In the genomic region with DNA sequence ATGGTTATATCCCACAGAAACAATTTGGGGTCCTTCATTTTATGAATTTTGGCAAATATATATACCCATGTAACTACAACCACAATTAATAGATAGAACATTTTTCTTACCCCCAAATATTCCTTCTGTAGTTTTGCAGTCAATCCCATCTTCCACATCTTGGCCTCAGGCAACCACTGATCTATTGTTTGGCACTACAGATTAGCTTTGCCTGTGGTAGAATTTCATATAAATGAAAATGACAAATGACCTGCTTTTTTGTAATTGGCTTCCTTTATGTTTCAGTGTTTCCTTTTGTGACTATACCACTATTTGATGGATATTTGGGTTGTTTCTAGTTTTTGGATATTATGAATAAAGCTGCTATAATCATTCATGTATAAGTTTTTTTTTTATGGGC, we compare ENCODE assay signal across 37 cellular contexts.
"Had no signal": no experiment of that assay in that cellular context is flagged by ENCODE, and none has a peak within 500 bp of the region (broad histone marks: within the 10 kb centered on the region; RNA-seq: fewer than 3 reads in every experiment).

No MANE protein-coding gene starts in this region.

- H3K36me3 ChIP-seq: ascending aorta, cardiac muscle cell had no signal

- H3K4me3 ChIP-seq: ascending aorta, cardiac muscle cell had no signal

- ATAC-seq: activated CD8-positive, alpha-beta T cell treated with anti-CD3 and anti-CD28 coated beads for 36 hours; activated naive CD4-positive, alpha-beta T cell treated with anti-CD3 and anti-CD28 coated beads, Interleukin-2, amount 50 U/mL, for 72 hours; activated T-cell treated with anti-CD3 and anti-CD28 coated beads, Interleukin-2, amount 50 U/mL, for 4 hours; activated T-cell treated with anti-CD3 and anti-CD28 coated beads, Interleukin-2, amount 50 U/mL, for 72 hours; activated T-helper 17 cell treated with anti-CD3 and anti-CD28 coated beads, Interleukin-2, amount 50 U/mL, for 72 hours had no signal

- H3K9me3 ChIP-seq: ascending aorta had no signal

- H3K27ac Mint-ChIP-seq: activated B cell treated with CpG ODN at 0.5 μM for 24 hours; activated CD4-positive, alpha-beta memory T cell treated with anti-CD3 and anti-CD28 coated beads for 36 hours; activated CD4-positive, alpha-beta T cell treated with anti-CD3 and anti-CD28 coated beads, Interleukin-2, amount 10 ng/mL, durations not matched to agents 24 days and 14 days; activated CD8-positive, alpha-beta T cell treated with anti-CD3 and anti-CD28 coated beads for 36 hours; activated naive CD4-positive, alpha-beta T cell treated with anti-CD3 and anti-CD28 coated beads for 36 hours; activated naive CD4-positive, alpha-beta T cell treated with anti-CD3 and anti-CD28 coated beads, Interleukin-2, amount 50 U/mL, for 72 hours; activated naive CD8-positive, alpha-beta T cell treated with anti-CD3 and anti-CD28 coated beads for 36 hours; activated T-cell treated with anti-CD3 and anti-CD28 coated beads, Interleukin-2, amount 50 U/mL, for 72 hours; activated T-helper 1 cell treated with anti-CD3 and anti-CD28 coated beads, Interleukin-12 subunit alpha, Interleukin-12 subunit beta, Interleukin-2, Interleukin-4 antibody, amounts not matched to agents 30 ng/mL and 10 ng/mL and 1 ng/mL, durations not matched to agents 14 hours and 24 hours and 36 hours; activated T-helper 17 cell treated with anti-CD3 and anti-CD28 coated beads, Interleukin-2, amount 50 U/mL, for 72 hours; brain; T-helper 1 cell treated with Interleukin-12 subunit alpha and Interleukin-12 subunit beta and Interleukin-4 antibody, amounts not matched to agents 30 μg/mL and 1 μg/mL, for 36 hours; T-helper 2 cell treated with Interferon-gamma antibody and Interleukin-4, amounts not matched to agents 5 μg/mL and 100 μg/mL, for 36 hours had no signal

- FAIRE-seq: bronchial epithelial cell, TTC549 had no signal

- H3K4me3 Mint-ChIP-seq: activated B cell treated with CpG ODN at 0.5 μM for 24 hours; activated CD4-positive, alpha-beta memory T cell treated with anti-CD3 and anti-CD28 coated beads for 36 hours; activated CD4-positive, alpha-beta T cell treated with anti-CD3 and anti-CD28 coated beads, Interleukin-2, amount 10 ng/mL, durations not matched to agents 24 days and 14 days; activated CD8-positive, alpha-beta T cell treated with anti-CD3 and anti-CD28 coated beads for 36 hours; activated naive CD4-positive, alpha-beta T cell treated with anti-CD3 and anti-CD28 coated beads for 36 hours; activated naive CD8-positive, alpha-beta T cell treated with anti-CD3 and anti-CD28 coated beads for 36 hours; activated T-cell treated with anti-CD3 and anti-CD28 coated beads, Interleukin-2, amount 50 U/mL, for 4 hours; activated T-cell treated with anti-CD3 and anti-CD28 coated beads, Interleukin-2, amount 50 U/mL, for 72 hours; activated T-helper 1 cell treated with anti-CD3 and anti-CD28 coated beads, Interleukin-12 subunit alpha, Interleukin-12 subunit beta, Interleukin-2, Interleukin-4 antibody, amounts not matched to agents 30 ng/mL and 10 ng/mL and 1 ng/mL, durations not matched to agents 14 hours and 24 hours and 36 hours; activated T-helper 17 cell treated with anti-CD3 and anti-CD28 coated beads, Interleukin-2, amount 50 U/mL, for 72 hours; brain; central memory CD8-positive, alpha-beta T cell; T-helper 1 cell treated with Interleukin-12 subunit alpha and Interleukin-12 subunit beta and Interleukin-4 antibody, amounts not matched to agents 30 μg/mL and 1 μg/mL, for 36 hours; T-helper 2 cell treated with Interferon-gamma antibody and Interleukin-4, amounts not matched to agents 5 μg/mL and 100 μg/mL, for 36 hours had no signal

- H3K27me3 ChIP-seq: ascending aorta, cardiac muscle cell had no signal

- H3K27me3 Mint-ChIP-seq: activated B cell treated with CpG ODN at 0.5 μM for 24 hours; activated CD4-positive, alpha-beta memory T cell treated with anti-CD3 and anti-CD28 coated beads for 36 hours; activated CD4-positive, alpha-beta T cell treated with anti-CD3 and anti-CD28 coated beads, Interleukin-2, amount 10 ng/mL, durations not matched to agents 24 days and 14 days; activated CD8-positive, alpha-beta T cell treated with anti-CD3 and anti-CD28 coated beads for 36 hours; activated naive CD8-positive, alpha-beta T cell treated with anti-CD3 and anti-CD28 coated beads for 36 hours; activated T-helper 17 cell treated with anti-CD3 and anti-CD28 coated beads, Interleukin-2, amount 50 U/mL, for 72 hours; brain; central memory CD8-positive, alpha-beta T cell had no signal

- H3K9me3 Mint-ChIP-seq: activated B cell treated with CpG ODN at 0.5 μM for 24 hours; activated CD4-positive, alpha-beta memory T cell treated with anti-CD3 and anti-CD28 coated beads for 36 hours; activated CD8-positive, alpha-beta T cell treated with anti-CD3 and anti-CD28 coated beads for 36 hours; activated naive CD4-positive, alpha-beta T cell treated with anti-CD3 and anti-CD28 coated beads for 36 hours; activated T-cell treated with anti-CD3 and anti-CD28 coated beads, Interleukin-2, amount 50 U/mL, for 4 hours; activated T-helper 1 cell treated with anti-CD3 and anti-CD28 coated beads, Interleukin-12 subunit alpha, Interleukin-12 subunit beta, Interleukin-2, Interleukin-4 antibody, amounts not matched to agents 30 ng/mL and 10 ng/mL and 1 ng/mL, durations not matched to agents 14 hours and 24 hours and 36 hours; activated T-helper 17 cell treated with anti-CD3 and anti-CD28 coated beads, Interleukin-2, amount 50 U/mL, for 72 hours; central memory CD8-positive, alpha-beta T cell; T-helper 1 cell treated with Interleukin-12 subunit alpha and Interleukin-12 subunit beta and Interleukin-4 antibody, amounts not matched to agents 30 μg/mL and 1 μg/mL, for 36 hours had no signal

- DNase-seq: activated B cell treated with CpG ODN at 0.5 μM for 24 hours; activated CD4-positive, alpha-beta memory T cell treated with anti-CD3 and anti-CD28 coated beads for 36 hours; activated CD4-positive, alpha-beta T cell treated with anti-CD3 and anti-CD28 coated beads for 4 hours; activated CD4-positive, alpha-beta T cell treated with anti-CD3 and anti-CD28 coated beads, Interleukin-2, amount 10 ng/mL, durations not matched to agents 24 days and 14 days; activated CD4-positive, alpha-beta T cell treated with anti-CD3 and anti-CD28 coated beads, Interleukin-2, amount 50 U/mL, for 1 hour; activated CD4-positive, alpha-beta T cell treated with anti-CD3 and anti-CD28 coated beads, Interleukin-2, amount 50 U/mL, for 4 hours; activated CD4-positive, CD25-positive, alpha-beta regulatory T cell treated with anti-CD3 and anti-CD28 coated beads, Interleukin-2, amount 50 U/mL, for 72 hours; activated CD8-positive, alpha-beta memory T cell treated with anti-CD3 and anti-CD28 coated beads, Interleukin-2, amount 50 U/mL, for 4 hours; activated CD8-positive, alpha-beta T cell treated with anti-CD3 and anti-CD28 coated beads for 36 hours; activated effector memory CD4-positive, alpha-beta T cell treated with anti-CD3 and anti-CD28 coated beads, Interleukin-2, amount 50 U/mL, for 16 hours; activated gamma-delta T cell treated with Interleukin-2 at 50 U/mL for 16 hours; activated naive CD4-positive, alpha-beta T cell; activated naive CD4-positive, alpha-beta T cell treated with anti-CD3 and anti-CD28 coated beads for 36 hours; activated naive CD4-positive, alpha-beta T cell treated with anti-CD3 and anti-CD28 coated beads, Interleukin-2, amount 50 U/mL, for 16 hours; activated naive CD8-positive, alpha-beta T cell treated with anti-CD3 and anti-CD28 coated beads for 36 hours; activated T-cell treated with anti-CD3 and anti-CD28 coated beads for 4 hours; activated T-cell treated with anti-CD3 and anti-CD28 coated beads, Interleukin-2, amount 50 U/mL, for 1 hour; activated T-cell treated with anti-CD3 and anti-CD28 coated beads, Interleukin-2, amount 50 U/mL, for 4 hours; activated T-cell treated with anti-CD3 and anti-CD28 coated beads, Interleukin-2, amount 50 U/mL, for 72 hours; amygdala; anterior cingulate cortex; caudate nucleus; cerebellar nuclear complex; T-helper 1 cell; T-helper 2 cell; T-helper 9 cell had no signal

- H3K4me1 Mint-ChIP-seq: activated B cell treated with CpG ODN at 0.5 μM for 24 hours had no signal
